In genomic region chr5:141359790-141360426, GRCh38 we compare ENCODE assay signal across 9 cellular contexts. TPM values are rescaled to one million over a fixed set of nuclear protein-coding genes. Genes with fewer than 3 reads are reported as not detected.
DNase-seq lines count a peak whose midpoint lies in the region; ATAC-seq and TF ChIP-seq lines count a peak whose summit lies in the region.
"Had no signal": no experiment of that assay in that cellular context is flagged by ENCODE, and none has a peak within 500 bp of the region (broad histone marks: within the 10 kb centered on the region; RNA-seq: fewer than 3 reads in every experiment).

TSS of gene PCDHGB2 (plus strand) at chr5:141359994. CDS start at chr5:141360136, 142 bp downstream.

- no peaks in the 10 kb centered on the region for H3K36me3 ChIP-seq in A673 (ENCODE audit: insufficient read depth, low read length, poor library complexity, severe bottlenecking)
- H3K36me3 ChIP-seq in tibial artery, result peaks cover 0 to 32% (median 29%) of the 10 kb centered on the region in 3 donors

- H3K4me1 ChIP-seq in A673 (ENCODE audit: insufficient read depth, low read length, poor library complexity, severe bottlenecking) (no peaks in the 10 kb centered on the region), tibial artery (no peaks in the 10 kb centered on the region)

- H3K4me3 Mint-ChIP-seq in activated T-helper 17 cell treated with anti-CD3 and anti-CD28 coated beads, Interleukin-2, amount 50 U/mL, for 72 hours, result peak within 1 kb of the TSS; percentile 40
- H3K4me3 Mint-ChIP-seq: nephron had no signal

- DNase-seq in A673 (ENCODE audit: low spot score), result peak; percentile 67
- peak; percentile 61 for DNase-seq in GM13977 (ENCODE audit: low spot score)
- peak; percentile 73 for DNase-seq in LHCN-M2 (ENCODE audit: low read depth)
- peak; percentile 71 for DNase-seq in iPS-NIHi7 (ENCODE audit: extremely low spot score)
- no peak for DNase-seq in tibial artery
- no peak for DNase-seq in posterior vena cava (ENCODE audit: low spot score)
- DNase-seq in activated gamma-delta T cell treated with Interleukin-2 at 50 U/mL for 16 hours, result no peak

- intact Hi-C loops in A673 (cut with micrococcal nuclease; ENCODE audit: unreplicated experiment), result no loop called here
- intact Hi-C loops in tibial artery (cut with DNase I; ENCODE audit: low total_unique reads), result no loop called here
- intact Hi-C loops in posterior vena cava (cut with DNase I), result no loop called here

- H3K4me1 Mint-ChIP-seq in activated T-helper 17 cell treated with anti-CD3 and anti-CD28 coated beads, Interleukin-2, amount 50 U/mL, for 72 hours, result peaks cover 8% of the 10 kb centered on the region
- H3K4me1 Mint-ChIP-seq: nephron had no signal

- peaks cover 47% of the 10 kb centered on the region for H3K9me3 ChIP-seq in A673 (ENCODE audit: low read depth, low read length, poor library complexity, severe bottlenecking)
- H3K9me3 ChIP-seq in tibial artery, result peaks cover 8 to 99% (median 91%) of the 10 kb centered on the region in 3 donors

- POLR2A ChIA-PET in A673 (lab: Charles Lee; ENCODE audit: low non-redundant PET), result no interaction called here

- H3K27ac Mint-ChIP-seq in activated T-helper 17 cell treated with anti-CD3 and anti-CD28 coated beads, Interleukin-2, amount 50 U/mL, for 72 hours, result no peak within 1 kb of the TSS
- H3K27ac Mint-ChIP-seq: nephron had no signal

- H3K27me3 Mint-ChIP-seq in activated T-helper 17 cell treated with anti-CD3 and anti-CD28 coated beads, Interleukin-2, amount 50 U/mL, for 72 hours, result peaks cover 62% of the 10 kb centered on the region

- H3K27ac ChIP-seq in A673 (ENCODE audit: low read depth, low read length, poor library complexity, severe bottlenecking), result no peak within 1 kb of the TSS
- H3K27ac ChIP-seq in tibial artery, result no peak within 1 kb of the TSS

- H3K36me3 Mint-ChIP-seq in activated T-helper 17 cell treated with anti-CD3 and anti-CD28 coated beads, Interleukin-2, amount 50 U/mL, for 72 hours (ENCODE audit: low read depth), result peaks cover 10% of the 10 kb centered on the region

- peak; percentile 59 for TF ChIP-seq CTCF in A673 (conservative IDR thresholded peaks at IDR 0.05; ENCODE audit: low read depth, low read length)
- peak; percentile 40 for TF ChIP-seq CTCF in GM13977 (IDR thresholded peaks at IDR 0.05; ENCODE audit: extremely low read depth, insufficient read depth, missing control alignments)
- no peak for TF ChIP-seq CTCF in tibial artery (IDR thresholded peaks at IDR 0.05)

- H3K27me3 ChIP-seq in A673 (replicated peaks; ENCODE audit: insufficient read depth, low read depth, low read length, poor library complexity) (no peaks in the 10 kb centered on the region), tibial artery (peaks cover 0 to 3% of the 10 kb centered on the region in 2 donors)

- no peak for ATAC-seq in activated T-helper 17 cell treated with anti-CD3 and anti-CD28 coated beads, Interleukin-2, amount 50 U/mL, for 72 hours (replicated peaks)

- H3K4me3 ChIP-seq in A673 (ENCODE audit: low read depth, low read length, poor library complexity, severe bottlenecking), result no peak within 1 kb of the TSS
- H3K4me3 ChIP-seq in tibial artery, result peak within 1 kb of the TSS; percentile 25 to 35

- H3K9me3 Mint-ChIP-seq in activated T-helper 17 cell treated with anti-CD3 and anti-CD28 coated beads, Interleukin-2, amount 50 U/mL, for 72 hours, result peaks cover 17% of the 10 kb centered on the region

- in situ Hi-C loops in GM13977 (cut with MboI; ENCODE audit: low pct_unique_long_range_greater_than_20kb, low sequenced_read_pairs, unreplicated experiment), result no loop called here

- CTCF ChIA-PET in A673 (lab: Charles Lee), result interaction anchor here (1.1 kb wide), 1 partner anchor 39 kb away, joined by 3 read pairs; the partner anchor contains the start of gene TAF7

- BruUV-seq in A673 (replicated peaks; lab: Mats Ljungman, UMichigan), result TSS peak; percentile 55

RNA-seq across cellular contexts. Expression of gene PCDHGB2, which starts in this region (rescaled TPM):
- 6.2 and 6.5 TPM in 2 replicates for total RNA-seq in A673 (2021)
- 9.0 and 12.5 TPM in 2 replicates for total RNA-seq in LHCN-M2 (2014; rRNA removed)
- polyA plus RNA-seq in LHCN-M2 (2012), result 7.2 TPM
- total RNA-seq in activated T-helper 17 cell treated with anti-CD3 and anti-CD28 coated beads, Interleukin-2, amount 50 U/mL, for 72 hours, result under 1 TPM; 0.17 to 0.34 TPM
- 1 to 10 TPM; 4.7 to 5.2 TPM for total RNA-seq in posterior vena cava

Comparison
In these comparisons a context has a peak if more than half of its experiments do, and no peak if none do; other contexts are left out.
1. DNase-seq: peak in A673 (single experiment), GM13977 (single experiment), LHCN-M2 (single experiment) and iPS-NIHi7 (single experiment); none in tibial artery (0 of 2), posterior vena cava (single experiment) and activated gamma-delta T cell treated with Interleukin-2 at 50 U/mL for 16 hours (single experiment).
2. CTCF ChIP-seq: peak in A673 (single experiment) and GM13977 (single experiment); none in tibial artery (0 of 2).